26 cellular contexts compared by ENCODE assay signal in genomic region chr6:14518515-14519217, GRCh38.
A peak's percentile ranks its signal among the peaks of the same experiment; 100 is the strongest.
DNase-seq lines count a peak whose midpoint lies in the region; FAIRE-seq and TF ChIP-seq lines count a peak whose summit lies in the region.
"Had no signal": no experiment of that assay in that cellular context is flagged by ENCODE, and none has a peak within 500 bp of the region (broad histone marks: within the 10 kb centered on the region; RNA-seq: fewer than 3 reads in every experiment).

No MANE protein-coding gene starts in this region.

- H3K79me2 ChIP-seq in astrocyte (ENCODE audit: insufficient read depth, low read length) (no peaks in the 10 kb centered on the region), hepatocyte (no peaks in the 10 kb centered on the region)

- no peaks in the 10 kb centered on the region for H3K36me3 ChIP-seq in astrocyte (ENCODE audit: insufficient read depth, low read length)
- no peaks in the 10 kb centered on the region for H3K36me3 ChIP-seq in hepatocyte (replicated peaks; ENCODE audit: insufficient read depth, low read depth)
- H3K36me3 ChIP-seq: ascending aorta had no signal

- H3K4me3 ChIP-seq in astrocyte (ENCODE audit: insufficient read depth, low read depth, low read length) (no peak overlapping the region), hepatocyte (no peak overlapping the region)
- H3K4me3 ChIP-seq: ascending aorta had no signal

- no peaks in the 10 kb centered on the region for H3K9me2 ChIP-seq in hepatocyte (replicated peaks; ENCODE audit: insufficient read depth)

- peaks cover 14% of the 10 kb centered on the region for H3K27me3 Mint-ChIP-seq in astrocyte (ENCODE audit: low read depth, unreplicated experiment)
- H3K27me3 Mint-ChIP-seq: progenitor cell of endocrine pancreas had no signal

- H3K9me3 Mint-ChIP-seq in astrocyte (ENCODE audit: unreplicated experiment) = peaks cover 2% of the 10 kb centered on the region
- H3K9me3 Mint-ChIP-seq: activated naive CD4-positive, alpha-beta T cell treated with anti-CD3 and anti-CD28 coated beads, Interleukin-2, amount 10 ng/mL, durations not matched to agents 7 days and 5 days; CD8-positive, alpha-beta T cell had no signal

- H3K9me3 ChIP-seq in astrocyte (ENCODE audit: insufficient read depth, low read depth, low read length) (no peaks in the 10 kb centered on the region), hepatocyte (ENCODE audit: low read depth) (no peaks in the 10 kb centered on the region)
- H3K9me3 ChIP-seq: ascending aorta had no signal

- H2AFZ ChIP-seq in astrocyte (ENCODE audit: low read depth, low read length) (no peak overlapping the region), hepatocyte (no peak overlapping the region)

- no peaks in the 10 kb centered on the region for H3K36me3 Mint-ChIP-seq in astrocyte (ENCODE audit: low read depth, unreplicated experiment)
- H3K36me3 Mint-ChIP-seq: activated naive CD4-positive, alpha-beta T cell treated with anti-CD3 and anti-CD28 coated beads, Interleukin-2, amount 10 ng/mL, durations not matched to agents 7 days and 5 days; CD8-positive, alpha-beta T cell had no signal

- no peak overlapping the region for H3K27ac ChIP-seq in astrocyte (ENCODE audit: low read depth, low read length)
- no peak overlapping the region for H3K27ac ChIP-seq in hepatocyte
- H3K27ac ChIP-seq: ascending aorta, foreskin keratinocyte had no signal

- H3K27ac Mint-ChIP-seq in astrocyte (ENCODE audit: unreplicated experiment) = no peak overlapping the region
- H3K27ac Mint-ChIP-seq: activated naive CD4-positive, alpha-beta T cell treated with anti-CD3 and anti-CD28 coated beads, Interleukin-2, amount 10 ng/mL, durations not matched to agents 7 days and 5 days; CD8-positive, alpha-beta T cell; nephron progenitor cell; progenitor cell of endocrine pancreas had no signal

- 50% methylated on average over 14 of the region's 14 CpGs for WGBS in hepatocyte (ENCODE audit: low lambda C conversion rate, missing lambda C conversion rate)

- DNase-seq in AG08395 (ENCODE audit: low spot score) (peak; percentile 79), GM04504 (ENCODE audit: low read depth) (peak; percentile 67), astrocyte (ENCODE audit: low read depth) (peak; percentile 57), hepatocyte (ENCODE audit: low spot score) (no peak), COLO829 (ENCODE audit: low spot score) (no peak), NCI-H748 (lab: John Stamatoyannopoulos, UW; ENCODE audit: unreplicated experiment) (no peak), AG08396 (ENCODE audit: low spot score) (no peak)
- no peak for DNase-seq in stimulated activated CD4-positive, alpha-beta T cell treated with anti-CD3 and anti-CD28 coated beads, Interleukin-15, amount 100 ng/mL, for 24 hours
- DNase-seq: activated CD4-positive, CD25-positive, alpha-beta regulatory T cell; activated naive CD4-positive, alpha-beta T cell treated with anti-CD3 and anti-CD28 coated beads, Interleukin-2, amount 10 ng/mL, durations not matched to agents 7 days and 5 days; activated T-cell treated with anti-CD3 and anti-CD28 coated beads, Interleukin-2, amount 50 U/mL, for 4 hours; CD8-positive, alpha-beta T cell; GOT3; Kasumi-1; kidney glomerular epithelial cell; mesendoderm; NCI-H1105; NCI-H2081 treated with DMSO at 0.1 percent for 48 hours; NCI-H524 treated with DMSO at 0.1 percent for 48 hours; nephron progenitor cell; SIG-M5; stimulated activated CD4-positive, alpha-beta T cell treated with anti-CD3 and anti-CD28 coated beads, Interleukin-4, amount 100 ng/mL, for 1 hour; T-helper 2 cell had no signal

- TF ChIP-seq CTCF in astrocyte (IDR thresholded peaks at IDR 0.05; ENCODE audit: insufficient read depth, low read depth, low read length) = no peak
- no peak for TF ChIP-seq CTCF in hepatocyte (IDR thresholded peaks at IDR 0.05; ENCODE audit: poor library complexity)

- H4K20me1 ChIP-seq in astrocyte (ENCODE audit: insufficient read depth, low read length) (no peaks in the 10 kb centered on the region), hepatocyte (ENCODE audit: insufficient read depth, poor library complexity, severe bottlenecking) (no peaks in the 10 kb centered on the region)

- H3K4me3 Mint-ChIP-seq in astrocyte (ENCODE audit: unreplicated experiment) = no peak overlapping the region
- H3K4me3 Mint-ChIP-seq: activated naive CD4-positive, alpha-beta T cell treated with anti-CD3 and anti-CD28 coated beads, Interleukin-2, amount 10 ng/mL, durations not matched to agents 7 days and 5 days; activated T-cell treated with anti-CD3 and anti-CD28 coated beads, Interleukin-2, amount 50 U/mL, for 4 hours; CD8-positive, alpha-beta T cell; nephron progenitor cell had no signal

- peaks cover 8% of the 10 kb centered on the region for H3K4me1 Mint-ChIP-seq in astrocyte (ENCODE audit: low read depth, unreplicated experiment)
- H3K4me1 Mint-ChIP-seq: activated naive CD4-positive, alpha-beta T cell treated with anti-CD3 and anti-CD28 coated beads, Interleukin-2, amount 10 ng/mL, durations not matched to agents 7 days and 5 days had no signal

- no peak for FAIRE-seq in astrocyte (lab: Jason Lieb, UNC)

- H3K9ac ChIP-seq in astrocyte (ENCODE audit: low read length) = no peak overlapping the region

- H3K4me1 ChIP-seq in astrocyte (ENCODE audit: insufficient read depth, low read length) (no peaks in the 10 kb centered on the region), hepatocyte (ENCODE audit: insufficient read depth) (no peaks in the 10 kb centered on the region)

- H3K27me3 ChIP-seq in astrocyte (ENCODE audit: insufficient read depth, low read length) (no peaks in the 10 kb centered on the region), hepatocyte (no peaks in the 10 kb centered on the region)
- H3K27me3 ChIP-seq: ascending aorta, foreskin keratinocyte had no signal

- H3K4me2 ChIP-seq in astrocyte (ENCODE audit: low read length) = no peak overlapping the region
- peak overlapping the region; percentile 34 for H3K4me2 ChIP-seq in hepatocyte

Comparison
In these comparisons a context has a peak if more than half of its experiments do, and no peak if none do; other contexts are left out.
1. DNase-seq: peak in AG08395 (single experiment), GM04504 (single experiment) and astrocyte (single experiment); none in hepatocyte (single experiment), COLO829 (single experiment), NCI-H748 (single experiment), stimulated activated CD4-positive, alpha-beta T cell treated with anti-CD3 and anti-CD28 coated beads, Interleukin-15, amount 100 ng/mL, for 24 hours (single experiment) and AG08396 (single experiment).